Comparison of ENCODE assay signal across 15 cellular contexts in the genomic region with DNA sequence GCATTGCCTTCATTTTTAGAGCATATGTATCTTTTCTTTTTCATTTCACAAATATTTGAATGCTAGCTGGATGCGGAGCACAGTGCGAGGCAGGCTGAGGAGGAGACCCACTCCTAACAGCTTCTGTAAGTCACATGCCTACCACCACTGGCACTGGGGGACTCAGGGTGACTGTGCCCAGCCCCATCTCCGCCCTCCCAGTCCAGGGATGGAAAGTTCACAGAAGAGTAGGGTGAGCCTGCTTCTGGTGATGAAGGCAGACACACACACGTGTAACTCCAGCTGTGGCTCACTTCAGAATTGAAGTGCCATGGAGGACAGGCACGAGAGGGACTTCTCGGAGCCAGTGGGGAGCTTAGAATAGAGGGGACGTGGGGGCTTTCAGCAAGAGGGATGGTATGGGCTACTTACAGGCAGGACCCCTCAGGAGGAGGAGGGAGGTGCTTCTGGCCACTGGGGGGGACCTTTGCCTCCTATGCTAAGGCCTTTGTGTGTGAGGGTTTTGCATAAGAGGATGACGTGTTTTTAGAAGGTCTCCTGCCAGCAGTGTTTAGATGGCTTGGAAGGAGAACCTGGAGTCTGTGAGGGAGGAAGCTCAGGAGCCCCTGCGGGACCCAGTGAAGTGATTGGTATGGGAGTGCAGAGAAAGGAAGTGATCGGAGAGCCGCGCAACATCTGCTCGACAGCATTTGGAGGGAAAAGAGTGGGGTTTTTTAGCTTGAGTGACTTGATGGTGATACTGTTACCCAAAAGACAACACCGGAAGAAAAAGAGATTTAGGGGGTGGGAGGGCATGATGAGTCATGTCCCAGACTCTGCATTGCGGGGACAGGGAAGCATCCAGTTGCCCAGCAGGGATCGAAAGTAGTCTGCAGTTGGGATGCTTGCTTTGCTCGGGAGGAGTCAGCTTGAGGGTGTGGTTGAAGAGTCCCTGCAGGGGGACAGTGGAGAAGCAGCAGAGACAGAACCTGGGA.
DNase-seq lines count a peak whose midpoint lies in the region; ATAC-seq and TF ChIP-seq lines count a peak whose summit lies in the region.
"Had no signal": no experiment of that assay in that cellular context is flagged by ENCODE, and none has a peak within 500 bp of the region (broad histone marks: within the 10 kb centered on the region; RNA-seq: fewer than 3 reads in every experiment).

No MANE protein-coding gene starts in this region.

- peaks cover 35% of the 10 kb centered on the region for H3K36me3 ChIP-seq in mammary epithelial cell (ENCODE audit: insufficient read depth, low read length)
- no peaks in the 10 kb centered on the region for H3K36me3 ChIP-seq in naive thymus-derived CD4-positive, alpha-beta T cell (ENCODE audit: control insufficient read depth in 2 of 3, insufficient read depth in 3 of 3, low read length in 3 of 3)

- no peaks in the 10 kb centered on the region for H3K4me1 Mint-ChIP-seq in MCF 10A (ENCODE audit: insufficient read depth, unreplicated experiment)
- peaks cover 61% of the 10 kb centered on the region for H3K4me1 Mint-ChIP-seq in endothelial cell (ENCODE audit: unreplicated experiment)
- H3K4me1 Mint-ChIP-seq in naive thymus-derived CD4-positive, alpha-beta T cell: peaks cover 22 to 46% (median 29%) of the 10 kb centered on the region in 7 donors

- CTCF ChIA-PET in MCF 10A (lab: Yijun Ruan, JAX) (interaction anchor here (0.6 to 3.9 kb wide), 4 partner anchors 14 to 431 kb away, joined by 3 to 18 read pairs (median 8); no protein-coding TSS in a partner anchor), mammary epithelial cell (lab: Charles Lee; ENCODE audit: low non-redundant PET) (no interaction called here)
- CTCF ChIA-PET in naive thymus-derived CD4-positive, alpha-beta T cell (lab: Charles Lee): interaction anchor here (0.6 kb wide), 1 partner anchor 309 kb away, joined by 3 read pairs; no protein-coding TSS in a partner anchor

- TF ChIP-seq CTCF in MCF 10A (IDR thresholded peaks at IDR 0.05; ENCODE audit: unreplicated experiment) (no peak), mammary epithelial cell (conservative IDR thresholded peaks at IDR 0.05 in 1 of 2, IDR thresholded peaks at IDR 0.05 in 1 of 2; ENCODE audit: extremely low read depth in 1 of 2, insufficient read depth in 1 of 2, low read depth in 1 of 2, low read length in 2 of 2) (no peak), endothelial cell (IDR thresholded peaks at IDR 0.05; ENCODE audit: unreplicated experiment) (no peak)

- POLR2A ChIA-PET in MCF 10A (lab: Yijun Ruan, JAX): no interaction called here
- POLR2A ChIA-PET in naive thymus-derived CD4-positive, alpha-beta T cell (lab: Charles Lee): interaction anchor here (0.6 kb wide), 1 partner anchor 539 kb away, joined by 3 read pairs; no protein-coding TSS in a partner anchor

- intact Hi-C loops in MCF 10A (cut with micrococcal nuclease): no loop called here
- intact Hi-C loops in mammary epithelial cell (cut with micrococcal nuclease): no loop called here
- intact Hi-C loops in naive thymus-derived CD4-positive, alpha-beta T cell (cut with micrococcal nuclease): loop anchor here in 1 of 2 donors (10.0 kb wide), 1 partner anchor 273 kb away; a partner anchor contains a TSS

- H2AFZ ChIP-seq in mammary epithelial cell (ENCODE audit: low read depth, low read length): no peak overlapping the region

- H3K4me3 ChIP-seq in mammary epithelial cell (replicated peaks in 1 of 3; ENCODE audit: insufficient read depth in 1 of 3, low read depth in 2 of 3, low read length in 3 of 3): no peak overlapping the region
- no peak overlapping the region for H3K4me3 ChIP-seq in naive thymus-derived CD4-positive, alpha-beta T cell (ENCODE audit: low read length)
- H3K4me3 ChIP-seq: A549, adrenal gland, SJCRH30, tibial artery had no signal

- in situ Hi-C loops in mammary epithelial cell (cut with MboI; ENCODE audit: low sequenced_read_pairs in 2 of 2): loop anchor here (25.0 kb wide), 1 partner anchor 594 kb away; no protein-coding TSS in a partner anchor

- BruUV-seq in MCF 10A (replicated peaks; lab: Mats Ljungman, UMichigan) (no TSS peak), mammary epithelial cell (replicated peaks; lab: Mats Ljungman, UMichigan) (no TSS peak)

- peaks cover 42% of the 10 kb centered on the region for H3K79me2 ChIP-seq in mammary epithelial cell (ENCODE audit: insufficient read depth, low read length)

- no peaks in the 10 kb centered on the region for H4K20me1 ChIP-seq in mammary epithelial cell (ENCODE audit: insufficient read depth, low read length)

- H3K27me3 Mint-ChIP-seq in MCF 10A (ENCODE audit: insufficient read depth, unreplicated experiment): no peaks in the 10 kb centered on the region
- H3K27me3 Mint-ChIP-seq in endothelial cell (ENCODE audit: unreplicated experiment): peaks cover 18% of the 10 kb centered on the region
- H3K27me3 Mint-ChIP-seq in naive thymus-derived CD4-positive, alpha-beta T cell: no peaks in the 10 kb centered on the region

- dilution Hi-C loops in mammary epithelial cell (cut with HindIII; ENCODE audit: low sequenced_read_pairs): no loop called here

- H3K36me3 Mint-ChIP-seq in MCF 10A (ENCODE audit: insufficient read depth, unreplicated experiment): peaks cover 81% of the 10 kb centered on the region
- peaks cover 69% of the 10 kb centered on the region for H3K36me3 Mint-ChIP-seq in endothelial cell (ENCODE audit: low read depth, unreplicated experiment)
- H3K36me3 Mint-ChIP-seq in naive thymus-derived CD4-positive, alpha-beta T cell: no peaks in the 10 kb centered on the region

- ATAC-seq in naive thymus-derived CD4-positive, alpha-beta T cell: no peak
- no peak for ATAC-seq in GM21825 (IDR thresholded peaks at IDR 0.05; ENCODE audit: unreplicated experiment)
- no peak for ATAC-seq in HG02884 (IDR thresholded peaks at IDR 0.05; ENCODE audit: unreplicated experiment)

- DNase-seq in MCF 10A (ENCODE audit: unreplicated experiment) (no peak), mammary epithelial cell (no peak), endothelial cell (ENCODE audit: low spot score) (no peak), NCI-H1694 treated with DMSO at 0.1 percent for 48 hours (lab: John Stamatoyannopoulos, UW) (no peak), NCI-H774 (lab: John Stamatoyannopoulos, UW) (no peak)
- DNase-seq in naive thymus-derived CD4-positive, alpha-beta T cell: no peak
- DNase-seq: activated CD4-positive, alpha-beta T cell treated with anti-CD3 and anti-CD28 coated beads, Interleukin-2, amount 50 U/mL, for 4 hours; DND-41; SJCRH30; stimulated activated CD4-positive, alpha-beta T cell treated with anti-CD3 and anti-CD28 coated beads, Interleukin-4, amount 100 ng/mL, for 1 hour; tibial artery had no signal

- no peak overlapping the region for H3K4me3 Mint-ChIP-seq in MCF 10A (ENCODE audit: unreplicated experiment)
- peak overlapping the region; percentile 56 for H3K4me3 Mint-ChIP-seq in endothelial cell (ENCODE audit: unreplicated experiment)
- H3K4me3 Mint-ChIP-seq in naive thymus-derived CD4-positive, alpha-beta T cell: no peak overlapping the region

- H3K9ac ChIP-seq in mammary epithelial cell (ENCODE audit: insufficient read depth, low read length): no peak overlapping the region

- peaks cover 20% of the 10 kb centered on the region for H3K4me1 ChIP-seq in mammary epithelial cell (ENCODE audit: insufficient read depth, low read length)
- peaks cover 23 to 25% of the 10 kb centered on the region in 2 donors for H3K4me1 ChIP-seq in naive thymus-derived CD4-positive, alpha-beta T cell (ENCODE audit: control insufficient read depth in 2 of 2, insufficient read depth in 2 of 2, low read length in 2 of 2)
- H3K4me1 ChIP-seq: A549, SJCRH30, tibial artery had no signal

- no peaks in the 10 kb centered on the region for H3K27me3 ChIP-seq in mammary epithelial cell (ENCODE audit: insufficient read depth, low read length)
- H3K27me3 ChIP-seq in naive thymus-derived CD4-positive, alpha-beta T cell (ENCODE audit: control insufficient read depth in 2 of 2, insufficient read depth in 2 of 2, low read length in 2 of 2): no peaks in the 10 kb centered on the region
- H3K27me3 ChIP-seq: adrenal gland, SJCRH30, tibial artery had no signal

- 90% methylated on average over 16 of the region's 17 CpGs for WGBS in mammary epithelial cell (ENCODE audit: low coverage, missing lambda C conversion rate)

- no peaks in the 10 kb centered on the region for H3K9me3 Mint-ChIP-seq in MCF 10A (ENCODE audit: unreplicated experiment)
- H3K9me3 Mint-ChIP-seq in endothelial cell (ENCODE audit: unreplicated experiment): no peaks in the 10 kb centered on the region
- H3K9me3 Mint-ChIP-seq in naive thymus-derived CD4-positive, alpha-beta T cell: peaks cover 0 to 2% (median 0%) of the 10 kb centered on the region in 11 donors

- H3K27ac Mint-ChIP-seq in MCF 10A (ENCODE audit: low read depth, unreplicated experiment): peak overlapping the region; percentile 17
- H3K27ac Mint-ChIP-seq in endothelial cell (ENCODE audit: unreplicated experiment): peak overlapping the region; percentile 65
- H3K27ac Mint-ChIP-seq in naive thymus-derived CD4-positive, alpha-beta T cell: peak overlapping the region in 5 of 9 donors; percentile 3 to 79 (median 24)

- H3K27ac ChIP-seq in mammary epithelial cell (ENCODE audit: insufficient read depth, low read depth, low read length): no peak overlapping the region
- H3K27ac ChIP-seq in naive thymus-derived CD4-positive, alpha-beta T cell (ENCODE audit: low read depth, low read length): no peak overlapping the region
- H3K27ac ChIP-seq: A549, SJCRH30, tibial artery had no signal

- no peak overlapping the region for H3K4me2 ChIP-seq in mammary epithelial cell (ENCODE audit: insufficient read depth, low read depth, low read length)
- H3K4me2 ChIP-seq: A549 had no signal

- no peaks in the 10 kb centered on the region for H3K9me3 ChIP-seq in mammary epithelial cell (replicated peaks; ENCODE audit: insufficient read depth, low read length)
- H3K9me3 ChIP-seq in naive thymus-derived CD4-positive, alpha-beta T cell (ENCODE audit: control insufficient read depth in 2 of 3, low read length in 3 of 3): no peaks in the 10 kb centered on the region
- H3K9me3 ChIP-seq: A549, adrenal gland, SJCRH30, tibial artery had no signal
